ENCODE assay signal across 19 cellular contexts in the genomic region with DNA sequence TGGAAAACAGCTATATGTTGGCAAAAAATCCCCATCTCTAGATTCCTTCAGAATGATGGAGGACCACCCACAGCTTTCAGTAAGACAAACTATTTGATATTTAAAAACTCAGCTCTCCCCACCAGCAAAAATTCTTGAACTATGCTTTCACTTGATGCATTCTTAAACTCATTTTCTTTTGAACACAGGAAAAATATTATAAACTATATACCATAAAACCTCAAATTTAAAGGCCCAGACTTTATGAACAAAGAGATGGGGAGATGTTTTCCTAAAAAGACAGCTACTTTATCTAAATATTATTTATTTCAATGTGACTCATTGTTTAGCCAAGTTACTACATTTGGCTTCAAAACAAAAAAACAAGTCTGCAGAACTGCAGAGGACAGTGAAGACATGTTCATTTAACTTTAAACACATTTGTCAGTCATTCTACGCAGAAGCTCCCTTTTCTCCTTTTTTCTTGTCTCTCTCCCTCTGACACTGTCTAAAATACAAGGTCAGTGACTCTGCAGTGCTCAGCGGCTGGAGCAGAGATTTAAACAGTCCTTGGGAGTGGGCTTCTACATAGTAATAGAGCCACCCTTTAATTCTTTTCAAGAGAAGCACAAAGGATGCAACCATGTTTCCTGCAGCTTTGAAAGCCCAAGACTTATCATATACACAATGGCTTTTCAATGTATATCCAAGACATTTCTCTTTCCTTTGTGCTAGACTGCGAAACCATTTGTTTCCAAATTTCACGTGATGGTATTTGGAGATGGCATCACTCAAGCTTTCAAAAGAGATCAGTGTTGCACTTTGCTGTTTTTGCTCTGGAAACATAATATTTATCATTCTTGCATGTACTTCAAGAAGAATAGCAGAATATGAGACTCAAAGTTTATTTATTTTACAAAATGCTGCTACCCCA.
DNase-seq lines count a peak whose midpoint lies in the region; ATAC-seq, FAIRE-seq and TF ChIP-seq lines count a peak whose summit lies in the region.
"Had no signal": no experiment of that assay in that cellular context is flagged by ENCODE, and none has a peak within 500 bp of the region (broad histone marks: within the 10 kb centered on the region; RNA-seq: fewer than 3 reads in every experiment).

No MANE protein-coding gene starts in this region.

- no peak overlapping the region for H3K4ac ChIP-seq in mesendoderm (ENCODE audit: low read depth, low read length)

- no peaks in the 10 kb centered on the region for H3F3A ChIP-seq in neural progenitor cell (ENCODE audit: low read depth)

- ATAC-seq in Panc1: 0 out of 2 replicates have a peak, but pooled peaks have one; percentile 19
- ATAC-seq: left cardiac atrium had no signal

- H3K9me3 Mint-ChIP-seq in neural progenitor cell: no peaks in the 10 kb centered on the region

- H3K9me3 ChIP-seq in HAP-1 (no peaks in the 10 kb centered on the region), Panc1 (ENCODE audit: control insufficient read depth, insufficient read depth, low read depth, low read length) (no peaks in the 10 kb centered on the region), neural progenitor cell (ENCODE audit: low read depth) (no peaks in the 10 kb centered on the region)
- H3K9me3 ChIP-seq: suprapubic skin had no signal

- H2AK5ac ChIP-seq in mesendoderm (ENCODE audit: low read length): no peak overlapping the region

- no peaks in the 10 kb centered on the region for H3K79me1 ChIP-seq in mesendoderm (ENCODE audit: low read length)

- no peak overlapping the region for H3K23ac ChIP-seq in mesendoderm (ENCODE audit: low read length)

- peak overlapping the region; percentile 11 for H3K4me2 ChIP-seq in neural progenitor cell
- no peak overlapping the region for H3K4me2 ChIP-seq in mesendoderm (ENCODE audit: low read length)

- H3K27me3 ChIP-seq in HAP-1 (ENCODE audit: low read depth): no peaks in the 10 kb centered on the region
- H3K27me3 ChIP-seq in Panc1 (ENCODE audit: control insufficient read depth, insufficient read depth, low read length): no peaks in the 10 kb centered on the region
- no peaks in the 10 kb centered on the region for H3K27me3 ChIP-seq in neural progenitor cell
- no peaks in the 10 kb centered on the region for H3K27me3 ChIP-seq in mesendoderm (ENCODE audit: insufficient read depth, low read length, poor library complexity)
- H3K27me3 ChIP-seq: brain microvascular endothelial cell, suprapubic skin had no signal

- no peak overlapping the region for H3K56ac ChIP-seq in mesendoderm (ENCODE audit: low read length)

- peaks cover 2% of the 10 kb centered on the region for H3K27me3 Mint-ChIP-seq in neural progenitor cell (ENCODE audit: insufficient read depth, low read depth)
- H3K27me3 Mint-ChIP-seq: activated naive CD8-positive, alpha-beta T cell had no signal

- WGBS in mesendoderm (ENCODE audit: extremely low coverage, insufficient coverage, low lambda C conversion rate): no CpG with 5 or more reads among the region's 4 CpGs

- CTCF ChIA-PET in Panc1 (lab: Charles Lee): no interaction called here

- no peak overlapping the region for H3K18ac ChIP-seq in mesendoderm (ENCODE audit: low read length)

- H3K36me3 Mint-ChIP-seq in neural progenitor cell: no peaks in the 10 kb centered on the region
- H3K36me3 Mint-ChIP-seq: activated naive CD8-positive, alpha-beta T cell had no signal

- BruUV-seq in Panc1 (replicated peaks; lab: Mats Ljungman, UMichigan): no TSS peak

- no peak overlapping the region for H2BK15ac ChIP-seq in mesendoderm (replicated peaks; ENCODE audit: low read depth)

- H3K79me2 ChIP-seq in neural progenitor cell (ENCODE audit: low read depth): no peaks in the 10 kb centered on the region
- no peaks in the 10 kb centered on the region for H3K79me2 ChIP-seq in mesendoderm (ENCODE audit: control insufficient read depth, insufficient read depth, low read length)

- H3K4me3 Mint-ChIP-seq in neural progenitor cell: peak overlapping the region; percentile 62
- H3K4me3 Mint-ChIP-seq: activated naive CD8-positive, alpha-beta T cell had no signal

- in situ Hi-C loops in HAP-1 (cut with MboI; ENCODE audit: low sequenced_read_pairs): no loop called here
- in situ Hi-C loops in Panc1 (cut with HindIII; ENCODE audit: low pct_unique_long_range_greater_than_20kb, low sequenced_read_pairs): no loop called here

- DNase-seq in HAP-1 (ENCODE audit: low spot score in 2 of 2) (peak; percentile 55 to 78), Panc1 (ENCODE audit: low read depth, low spot score) (no peak), neural progenitor cell (ENCODE audit: low spot score) (peak; percentile 41), AML-193 (lab: John Stamatoyannopoulos, UW) (no peak), mesendoderm (no peak), LoVo (ENCODE audit: low spot score) (no peak)
- no peak for DNase-seq in activated effector memory CD4-positive, alpha-beta T cell treated with anti-CD3 and anti-CD28 coated beads, Interleukin-2, amount 50 U/mL, for 16 hours
- DNase-seq: activated CD4-positive, alpha-beta T cell treated with anti-CD3 and anti-CD28 coated beads for 1 hour; activated CD8-positive, alpha-beta memory T cell treated with anti-CD3 and anti-CD28 coated beads for 24 hours; brain microvascular endothelial cell; left cardiac atrium; midbrain; NCI-H1417 treated with DMSO at 0.1 percent for 48 hours; NCI-H524 treated with DMSO at 0.1 percent for 48 hours had no signal

- H3K36me3 ChIP-seq in HAP-1 (replicated peaks) (no peaks in the 10 kb centered on the region), Panc1 (ENCODE audit: control insufficient read depth, insufficient read depth, low read length) (no peaks in the 10 kb centered on the region; the same call in 1 of the 2 replicates), neural progenitor cell (no peaks in the 10 kb centered on the region), mesendoderm (ENCODE audit: control insufficient read depth, insufficient read depth, low read length) (no peaks in the 10 kb centered on the region)
- H3K36me3 ChIP-seq: brain microvascular endothelial cell, suprapubic skin had no signal

- no peaks in the 10 kb centered on the region for H4K20me1 ChIP-seq in neural progenitor cell (ENCODE audit: low read depth)

- H2AFZ ChIP-seq in neural progenitor cell (replicated peaks): no peak overlapping the region

- peak; percentile 91 for FAIRE-seq in endometrium (lab: Jason Lieb, UNC)
- FAIRE-seq: GM18507 had no signal

- H3K4me1 Mint-ChIP-seq in neural progenitor cell: peaks cover 64% of the 10 kb centered on the region

- no peak overlapping the region for H4K5ac ChIP-seq in mesendoderm (ENCODE audit: low read length)

- POLR2A ChIA-PET in Panc1 (lab: Charles Lee): no interaction called here

- intact Hi-C loops in Panc1 (cut with micrococcal nuclease; ENCODE audit: unreplicated experiment): loop anchor here (1.0 kb wide), 1 partner anchor 67 kb away; no protein-coding TSS in a partner anchor

- H3K4me1 ChIP-seq in HAP-1 (peaks cover 21% of the 10 kb centered on the region), Panc1 (ENCODE audit: control insufficient read depth, insufficient read depth, low read length) (peaks cover 94% of the 10 kb centered on the region), neural progenitor cell (peaks cover 9% of the 10 kb centered on the region), mesendoderm (ENCODE audit: control insufficient read depth, low read depth, low read length) (no peaks in the 10 kb centered on the region)

- H4K8ac ChIP-seq in mesendoderm (ENCODE audit: low read depth, low read length): no peak overlapping the region

- no peak overlapping the region for H3K4me3 ChIP-seq in HAP-1
- no peak overlapping the region for H3K4me3 ChIP-seq in Panc1 (ENCODE audit: low read depth in 2 of 2, low read length in 2 of 2)
- no peak overlapping the region for H3K4me3 ChIP-seq in neural progenitor cell
- no peak overlapping the region for H3K4me3 ChIP-seq in mesendoderm (ENCODE audit: low read length)
- H3K4me3 ChIP-seq: suprapubic skin had no signal

- peak overlapping the region; percentile 99 for H3K27ac Mint-ChIP-seq in neural progenitor cell
- H3K27ac Mint-ChIP-seq: activated naive CD8-positive, alpha-beta T cell had no signal

- TF ChIP-seq CTCF in Panc1 (IDR thresholded peaks at IDR 0.05) (no peak), neural progenitor cell (IDR thresholded peaks at IDR 0.05) (no peak)

- no peak overlapping the region for H2BK120ac ChIP-seq in mesendoderm (ENCODE audit: low read depth, low read length)

- peak overlapping the region; percentile 73 for H3K27ac ChIP-seq in Panc1 (ENCODE audit: low read length)
- no peak overlapping the region for H3K27ac ChIP-seq in neural progenitor cell
- H3K27ac ChIP-seq in mesendoderm (ENCODE audit: low read depth, low read length): no peak overlapping the region
- H3K27ac ChIP-seq: brain microvascular endothelial cell, epithelial cell of prostate, suprapubic skin had no signal

- no peak overlapping the region for H3K9ac ChIP-seq in neural progenitor cell
- H3K9ac ChIP-seq in mesendoderm (ENCODE audit: low read length): no peak overlapping the region

- no peak overlapping the region for H2BK5ac ChIP-seq in mesendoderm (ENCODE audit: low read length)

Comparison
In these comparisons a context has a peak if more than half of its experiments do, and no peak if none do; other contexts are left out.
1. DNase-seq: peak in HAP-1 (2 of 2) and neural progenitor cell (single experiment); none in Panc1 (single experiment), AML-193 (0 of 2), activated effector memory CD4-positive, alpha-beta T cell treated with anti-CD3 and anti-CD28 coated beads, Interleukin-2, amount 50 U/mL, for 16 hours (single experiment), mesendoderm (single experiment) and LoVo (single experiment).